ENCODE assay signal across 21 cellular contexts in genomic region chr11:64619196-64619595, GRCh38. TPM values are rescaled to one million over a fixed set of nuclear protein-coding genes. Genes with fewer than 3 reads are reported as not detected.
DNase-seq lines count a peak whose midpoint lies in the region; TF ChIP-seq lines count a peak whose summit lies in the region.
"Had no signal": no experiment of that assay in that cellular context is flagged by ENCODE, and none has a peak within 500 bp of the region (broad histone marks: within the 10 kb centered on the region; RNA-seq: fewer than 3 reads in every experiment).

No MANE protein-coding gene starts in this region.

- no peak for TF ChIP-seq EP300 in esophagus muscularis mucosa (IDR thresholded peaks at IDR 0.05)

- peak overlapping the region; percentile 70 for H4K8ac ChIP-seq in neuronal stem cell (ENCODE audit: low read depth, low read length)

- H2BK15ac ChIP-seq in neuronal stem cell (ENCODE audit: low read length) = peak overlapping the region; percentile 22

- H2BK12ac ChIP-seq in neuronal stem cell (ENCODE audit: low read length) = no peak overlapping the region

- H3K27me3 ChIP-seq in esophagus muscularis mucosa (no peaks in the 10 kb centered on the region), neuronal stem cell (ENCODE audit: control insufficient read depth in 3 of 3, insufficient read depth in 3 of 3, low read depth in 1 of 3, low read length in 3 of 3) (no peaks in the 10 kb centered on the region), uterus (no peaks in the 10 kb centered on the region)
- H3K27me3 ChIP-seq: esophagus squamous epithelium, Peyer's patch had no signal

- whole genome bisulfite sequencing in esophagus muscularis mucosa = 78% methylated on average over 3 of the region's 4 CpGs
- no CpG with 5 or more reads among the region's 4 CpGs for WGBS in neuronal stem cell (ENCODE audit: extremely low coverage in 2 of 2, insufficient read length in 2 of 2, insufficient replicate concordance in 1 of 2), 2 donors

- peak overlapping the region; percentile 28 for H3K23ac ChIP-seq in neuronal stem cell (ENCODE audit: low read depth, low read length, poor library complexity)

- intact Hi-C loops in esophagus muscularis mucosa (cut with DNase I) (no loop called here), uterus (cut with DNase I; ENCODE audit: low total_unique reads) (no loop called here)

- peak overlapping the region; percentile 59 for H3K27ac Mint-ChIP-seq in activated naive CD4-positive, alpha-beta T cell treated with anti-CD3 and anti-CD28 coated beads, Interleukin-2, amount 50 U/mL, for 24 hours
- no peak overlapping the region for H3K27ac Mint-ChIP-seq in activated CD4-positive, alpha-beta memory T cell treated with anti-CD3 and anti-CD28 coated beads, Interleukin-2, amount 10 ng/mL, durations not matched to agents 7 days and 5 days

- H3K4ac ChIP-seq in neuronal stem cell (ENCODE audit: low read length) = no peak overlapping the region

- TF ChIP-seq POLR2A in esophagus muscularis mucosa (IDR thresholded peaks at IDR 0.05; ENCODE audit: low read depth) (no peak), uterus (IDR thresholded peaks at IDR 0.05) (no peak)

- H3K27me3 Mint-ChIP-seq in activated naive CD4-positive, alpha-beta T cell treated with anti-CD3 and anti-CD28 coated beads, Interleukin-2, amount 50 U/mL, for 24 hours = no peaks in the 10 kb centered on the region
- H3K27me3 Mint-ChIP-seq in activated CD4-positive, alpha-beta memory T cell treated with anti-CD3 and anti-CD28 coated beads, Interleukin-2, amount 10 ng/mL, durations not matched to agents 7 days and 5 days = no peaks in the 10 kb centered on the region
- H3K27me3 Mint-ChIP-seq: CD8-positive, alpha-beta memory T cell had no signal

- H3K18ac ChIP-seq in neuronal stem cell (ENCODE audit: low read length) = peak overlapping the region; percentile 86

- H3K4me1 Mint-ChIP-seq in activated naive CD4-positive, alpha-beta T cell treated with anti-CD3 and anti-CD28 coated beads, Interleukin-2, amount 50 U/mL, for 24 hours = peaks cover 6% of the 10 kb centered on the region
- peaks cover 7% of the 10 kb centered on the region for H3K4me1 Mint-ChIP-seq in activated CD4-positive, alpha-beta memory T cell treated with anti-CD3 and anti-CD28 coated beads, Interleukin-2, amount 10 ng/mL, durations not matched to agents 7 days and 5 days
- H3K4me1 Mint-ChIP-seq: CD8-positive, alpha-beta memory T cell had no signal

- DNase-seq in activated naive CD4-positive, alpha-beta T cell (lab: John Stamatoyannopoulos, UW) = no peak
- DNase-seq in esophagus muscularis mucosa (ENCODE audit: extremely low spot score) (no peak), neuronal stem cell (ENCODE audit: low spot score) (no peak), uterus (no peak), NK-92 (lab: John Stamatoyannopoulos, UW; ENCODE audit: unreplicated experiment) (no peak), COR-L47 (lab: John Stamatoyannopoulos, UW) (no peak)
- DNase-seq in activated CD4-positive, alpha-beta memory T cell treated with anti-CD3 and anti-CD28 coated beads, Interleukin-2, amount 10 ng/mL, durations not matched to agents 7 days and 5 days = no peak
- DNase-seq: amniotic stem cell; CD8-positive, alpha-beta memory T cell; esophagus squamous epithelium; NCI-H2081; NCI-H526; stimulated activated CD4-positive, alpha-beta T cell treated with anti-CD3 and anti-CD28 coated beads, Interleukin-2, amount 100 ng/mL, for 24 hours; SW 1271 had no signal

- no peaks in the 10 kb centered on the region for H3K36me3 ChIP-seq in esophagus muscularis mucosa
- H3K36me3 ChIP-seq in neuronal stem cell (replicated peaks in 1 of 2; ENCODE audit: control insufficient read depth in 2 of 2, insufficient read depth in 2 of 2, low read length in 2 of 2) = peaks cover 0 to 8% of the 10 kb centered on the region in 2 donors
- H3K36me3 ChIP-seq in uterus = no peaks in the 10 kb centered on the region
- H3K36me3 ChIP-seq: esophagus squamous epithelium, Peyer's patch had no signal

- CTCF ChIA-PET in activated CD4-positive, alpha-beta memory T cell treated with anti-CD3 and anti-CD28 coated beads, Interleukin-2, amount 10 ng/mL, durations not matched to agents 7 days and 5 days (lab: Charles Lee) = no interaction called here

- no peak overlapping the region for H3K9ac ChIP-seq in neuronal stem cell (ENCODE audit: low read depth, low read length, poor library complexity)
- H3K9ac ChIP-seq: GM23248 had no signal

- H3K36me3 Mint-ChIP-seq in activated naive CD4-positive, alpha-beta T cell treated with anti-CD3 and anti-CD28 coated beads, Interleukin-2, amount 50 U/mL, for 24 hours = no peaks in the 10 kb centered on the region
- no peaks in the 10 kb centered on the region for H3K36me3 Mint-ChIP-seq in activated CD4-positive, alpha-beta memory T cell treated with anti-CD3 and anti-CD28 coated beads, Interleukin-2, amount 10 ng/mL, durations not matched to agents 7 days and 5 days (ENCODE audit: low read depth)
- H3K36me3 Mint-ChIP-seq: CD8-positive, alpha-beta memory T cell had no signal

- H3K4me3 ChIP-seq in esophagus muscularis mucosa (no peak overlapping the region), neuronal stem cell (ENCODE audit: low read length in 2 of 2) (no peak overlapping the region), uterus (peak overlapping the region in 1 of 2 donors; percentile 19)
- H3K4me3 ChIP-seq: esophagus squamous epithelium, GM23248 had no signal

- no peak overlapping the region for H3K4me3 Mint-ChIP-seq in activated naive CD4-positive, alpha-beta T cell treated with anti-CD3 and anti-CD28 coated beads, Interleukin-2, amount 50 U/mL, for 24 hours
- no peak overlapping the region for H3K4me3 Mint-ChIP-seq in activated CD4-positive, alpha-beta memory T cell treated with anti-CD3 and anti-CD28 coated beads, Interleukin-2, amount 10 ng/mL, durations not matched to agents 7 days and 5 days
- H3K4me3 Mint-ChIP-seq: CD8-positive, alpha-beta memory T cell had no signal

- H2AFZ ChIP-seq in neuronal stem cell (ENCODE audit: low read length) = no peak overlapping the region
- H2AFZ ChIP-seq: GM23248 had no signal

- no peaks in the 10 kb centered on the region for H3K9me3 Mint-ChIP-seq in activated naive CD4-positive, alpha-beta T cell treated with anti-CD3 and anti-CD28 coated beads, Interleukin-2, amount 50 U/mL, for 24 hours
- no peaks in the 10 kb centered on the region for H3K9me3 Mint-ChIP-seq in activated CD4-positive, alpha-beta memory T cell treated with anti-CD3 and anti-CD28 coated beads, Interleukin-2, amount 10 ng/mL, durations not matched to agents 7 days and 5 days
- H3K9me3 Mint-ChIP-seq: CD8-positive, alpha-beta memory T cell had no signal

- H2BK120ac ChIP-seq in neuronal stem cell (ENCODE audit: low read depth, low read length) = no peak overlapping the region

- H2BK5ac ChIP-seq in neuronal stem cell (ENCODE audit: low read length) = peak overlapping the region; percentile 89

- H3K27ac ChIP-seq in esophagus muscularis mucosa (replicated peaks in 1 of 4) (peak overlapping the region in 3 of 4 donors; percentile 27 to 64 (median 47)), neuronal stem cell (replicated peaks; ENCODE audit: low read length) (no peak overlapping the region), uterus (peak overlapping the region; percentile 85 to 92)
- H3K27ac ChIP-seq: GM23248 had no signal

- TF ChIP-seq CTCF in esophagus muscularis mucosa (IDR thresholded peaks at IDR 0.05) (no peak), uterus (IDR thresholded peaks at IDR 0.05) (no peak)

- H3K4me1 ChIP-seq in esophagus muscularis mucosa = peaks cover 0 to 23% (median 19%) of the 10 kb centered on the region in 4 donors
- H3K4me1 ChIP-seq in neuronal stem cell (ENCODE audit: control insufficient read depth in 2 of 2, insufficient read depth in 1 of 2, low read depth in 1 of 2, low read length in 2 of 2) = peaks cover 21 to 22% of the 10 kb centered on the region in 2 donors
- peaks cover 0 to 12% of the 10 kb centered on the region in 2 donors for H3K4me1 ChIP-seq in uterus

- no peak overlapping the region for H4K91ac ChIP-seq in neuronal stem cell (ENCODE audit: low read depth, low read length, poor library complexity)

- no peak overlapping the region for H3K4me2 ChIP-seq in neuronal stem cell (ENCODE audit: insufficient read depth, low read length, poor library complexity, severe bottlenecking)

- POLR2A ChIA-PET in activated CD4-positive, alpha-beta memory T cell treated with anti-CD3 and anti-CD28 coated beads, Interleukin-2, amount 10 ng/mL, durations not matched to agents 7 days and 5 days (lab: Charles Lee) = no interaction called here

- H3K14ac ChIP-seq in neuronal stem cell (ENCODE audit: low read length) = no peak overlapping the region

- H3K79me1 ChIP-seq in neuronal stem cell (ENCODE audit: low read depth, low read length) = peaks cover 2% of the 10 kb centered on the region

- H3K9me3 ChIP-seq in esophagus muscularis mucosa = no peaks in the 10 kb centered on the region
- H3K9me3 ChIP-seq in neuronal stem cell (replicated peaks in 1 of 2; ENCODE audit: control insufficient read depth in 2 of 2, insufficient read depth in 1 of 2, low read depth in 1 of 2, low read length in 2 of 2) = peaks cover 0 to 2% of the 10 kb centered on the region in 2 donors
- H3K9me3 ChIP-seq in uterus = no peaks in the 10 kb centered on the region
- H3K9me3 ChIP-seq: esophagus squamous epithelium, Peyer's patch had no signal

- peak overlapping the region; percentile 48 for H2AK5ac ChIP-seq in neuronal stem cell (ENCODE audit: low read depth, low read length)

RNA-seq across cellular contexts. Expression of gene SLC22A12, which starts 28.2 kb away (rescaled TPM):
- total RNA-seq in esophagus muscularis mucosa (not detected), uterus (not detected)
- polyA plus RNA-seq in neuronal stem cell (2013, experiment 1 of 2) = not detected
- not detected for polyA plus RNA-seq in neuronal stem cell (2013, experiment 2 of 2)
- not detected for total RNA-seq in activated CD4-positive, alpha-beta memory T cell treated with anti-CD3 and anti-CD28 coated beads, Interleukin-2, amount 10 ng/mL, durations not matched to agents 7 days and 5 days
- total RNA-seq: CD8-positive, alpha-beta memory T cell; dermis blood vessel endothelial cell; esophagus squamous epithelium; GM23248; M059J; myocyte; Peyer's patch had no signal
- polyA plus RNA-seq: CD8-positive, alpha-beta memory T cell; GM23248; thymus had no signal
